In genomic region chr5:171484460-171484899, GRCh38 we compare ENCODE assay signal across 1 cellular context.
TF ChIP-seq lines count a peak whose summit lies in the region.

No MANE protein-coding gene starts in this region.

TF ChIP-seq in GM23338, 12 proteins besides CTCF, POLR2A, EP300 and RAD21 (continued from another document):
- TF ChIP-seq, protein P1, sequence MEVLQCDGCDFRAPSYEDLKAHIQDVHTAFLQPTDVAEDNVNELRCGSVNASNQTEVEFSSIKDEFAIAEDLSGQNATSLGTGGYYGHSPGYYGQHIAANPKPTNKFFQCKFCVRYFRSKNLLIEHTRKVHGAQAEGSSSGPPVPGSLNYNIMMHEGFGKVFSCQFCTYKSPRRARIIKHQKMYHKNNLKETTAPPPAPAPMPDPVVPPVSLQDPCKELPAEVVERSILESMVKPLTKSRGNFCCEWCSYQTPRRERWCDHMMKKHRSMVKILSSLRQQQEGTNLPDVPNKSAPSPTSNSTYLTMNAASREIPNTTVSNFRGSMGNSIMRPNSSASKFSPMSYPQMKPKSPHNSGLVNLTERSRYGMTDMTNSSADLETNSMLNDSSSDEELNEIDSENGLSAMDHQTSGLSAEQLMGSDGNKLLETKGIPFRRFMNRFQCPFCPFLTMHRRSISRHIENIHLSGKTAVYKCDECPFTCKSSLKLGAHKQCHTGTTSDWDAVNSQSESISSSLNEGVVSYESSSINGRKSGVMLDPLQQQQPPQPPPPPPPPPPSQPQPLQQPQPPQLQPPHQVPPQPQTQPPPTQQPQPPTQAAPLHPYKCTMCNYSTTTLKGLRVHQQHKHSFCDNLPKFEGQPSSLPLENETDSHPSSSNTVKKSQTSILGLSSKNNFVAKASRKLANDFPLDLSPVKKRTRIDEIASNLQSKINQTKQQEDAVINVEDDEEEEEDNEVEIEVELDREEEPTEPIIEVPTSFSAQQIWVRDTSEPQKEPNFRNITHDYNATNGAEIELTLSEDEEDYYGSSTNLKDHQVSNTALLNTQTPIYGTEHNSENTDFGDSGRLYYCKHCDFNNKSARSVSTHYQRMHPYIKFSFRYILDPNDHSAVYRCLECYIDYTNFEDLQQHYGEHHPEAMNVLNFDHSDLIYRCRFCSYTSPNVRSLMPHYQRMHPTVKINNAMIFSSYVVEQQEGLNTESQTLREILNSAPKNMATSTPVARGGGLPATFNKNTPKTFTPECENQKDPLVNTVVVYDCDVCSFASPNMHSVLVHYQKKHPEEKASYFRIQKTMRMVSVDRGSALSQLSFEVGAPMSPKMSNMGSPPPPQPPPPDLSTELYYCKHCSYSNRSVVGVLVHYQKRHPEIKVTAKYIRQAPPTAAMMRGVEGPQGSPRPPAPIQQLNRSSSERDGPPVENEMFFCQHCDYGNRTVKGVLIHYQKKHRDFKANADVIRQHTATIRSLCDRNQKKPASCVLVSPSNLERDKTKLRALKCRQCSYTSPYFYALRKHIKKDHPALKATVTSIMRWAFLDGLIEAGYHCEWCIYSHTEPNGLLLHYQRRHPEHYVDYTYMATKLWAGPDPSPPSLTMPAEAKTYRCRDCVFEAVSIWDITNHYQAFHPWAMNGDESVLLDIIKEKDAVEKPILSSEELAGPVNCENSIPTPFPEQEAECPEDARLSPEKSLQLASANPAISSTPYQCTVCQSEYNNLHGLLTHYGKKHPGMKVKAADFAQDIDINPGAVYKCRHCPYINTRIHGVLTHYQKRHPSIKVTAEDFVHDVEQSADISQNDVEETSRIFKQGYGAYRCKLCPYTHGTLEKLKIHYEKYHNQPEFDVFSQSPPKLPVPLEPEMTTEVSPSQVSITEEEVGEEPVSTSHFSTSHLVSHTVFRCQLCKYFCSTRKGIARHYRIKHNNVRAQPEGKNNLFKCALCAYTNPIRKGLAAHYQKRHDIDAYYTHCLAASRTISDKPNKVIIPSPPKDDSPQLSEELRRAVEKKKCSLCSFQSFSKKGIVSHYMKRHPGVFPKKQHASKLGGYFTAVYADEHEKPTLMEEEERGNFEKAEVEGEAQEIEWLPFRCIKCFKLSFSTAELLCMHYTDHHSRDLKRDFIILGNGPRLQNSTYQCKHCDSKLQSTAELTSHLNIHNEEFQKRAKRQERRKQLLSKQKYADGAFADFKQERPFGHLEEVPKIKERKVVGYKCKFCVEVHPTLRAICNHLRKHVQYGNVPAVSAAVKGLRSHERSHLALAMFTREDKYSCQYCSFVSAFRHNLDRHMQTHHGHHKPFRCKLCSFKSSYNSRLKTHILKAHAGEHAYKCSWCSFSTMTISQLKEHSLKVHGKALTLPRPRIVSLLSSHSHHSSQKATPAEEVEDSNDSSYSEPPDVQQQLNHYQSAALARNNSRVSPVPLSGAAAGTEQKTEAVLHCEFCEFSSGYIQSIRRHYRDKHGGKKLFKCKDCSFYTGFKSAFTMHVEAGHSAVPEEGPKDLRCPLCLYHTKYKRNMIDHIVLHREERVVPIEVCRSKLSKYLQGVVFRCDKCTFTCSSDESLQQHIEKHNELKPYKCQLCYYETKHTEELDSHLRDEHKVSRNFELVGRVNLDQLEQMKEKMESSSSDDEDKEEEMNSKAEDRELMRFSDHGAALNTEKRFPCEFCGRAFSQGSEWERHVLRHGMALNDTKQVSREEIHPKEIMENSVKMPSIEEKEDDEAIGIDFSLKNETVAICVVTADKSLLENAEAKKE (CRISPR knock-in tag; IDR thresholded peaks at IDR 0.05), result no peak
- TF ChIP-seq POLR2AphosphoS5 (IDR thresholded peaks at IDR 0.05; ENCODE audit: low read depth) (no peak), JUNB (IDR thresholded peaks at IDR 0.05; ENCODE audit: unreplicated experiment) (no peak), NANOG (IDR thresholded peaks at IDR 0.05; ENCODE audit: borderline replicate concordance) (no peak), CREB1 (CRISPR knock-in tag; IDR thresholded peaks at IDR 0.05; ENCODE audit: low read depth) (no peak), ZNF114 (CRISPR knock-in tag; IDR thresholded peaks at IDR 0.05) (no peak)
- TF ChIP-seq, protein P2, sequence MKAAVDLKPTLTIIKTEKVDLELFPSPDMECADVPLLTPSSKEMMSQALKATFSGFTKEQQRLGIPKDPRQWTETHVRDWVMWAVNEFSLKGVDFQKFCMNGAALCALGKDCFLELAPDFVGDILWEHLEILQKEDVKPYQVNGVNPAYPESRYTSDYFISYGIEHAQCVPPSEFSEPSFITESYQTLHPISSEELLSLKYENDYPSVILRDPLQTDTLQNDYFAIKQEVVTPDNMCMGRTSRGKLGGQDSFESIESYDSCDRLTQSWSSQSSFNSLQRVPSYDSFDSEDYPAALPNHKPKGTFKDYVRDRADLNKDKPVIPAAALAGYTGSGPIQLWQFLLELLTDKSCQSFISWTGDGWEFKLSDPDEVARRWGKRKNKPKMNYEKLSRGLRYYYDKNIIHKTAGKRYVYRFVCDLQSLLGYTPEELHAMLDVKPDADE (IDR thresholded peaks at IDR 0.05), result no peak
